Comparison of ENCODE assay signal across 1 cellular context in the genomic region with DNA sequence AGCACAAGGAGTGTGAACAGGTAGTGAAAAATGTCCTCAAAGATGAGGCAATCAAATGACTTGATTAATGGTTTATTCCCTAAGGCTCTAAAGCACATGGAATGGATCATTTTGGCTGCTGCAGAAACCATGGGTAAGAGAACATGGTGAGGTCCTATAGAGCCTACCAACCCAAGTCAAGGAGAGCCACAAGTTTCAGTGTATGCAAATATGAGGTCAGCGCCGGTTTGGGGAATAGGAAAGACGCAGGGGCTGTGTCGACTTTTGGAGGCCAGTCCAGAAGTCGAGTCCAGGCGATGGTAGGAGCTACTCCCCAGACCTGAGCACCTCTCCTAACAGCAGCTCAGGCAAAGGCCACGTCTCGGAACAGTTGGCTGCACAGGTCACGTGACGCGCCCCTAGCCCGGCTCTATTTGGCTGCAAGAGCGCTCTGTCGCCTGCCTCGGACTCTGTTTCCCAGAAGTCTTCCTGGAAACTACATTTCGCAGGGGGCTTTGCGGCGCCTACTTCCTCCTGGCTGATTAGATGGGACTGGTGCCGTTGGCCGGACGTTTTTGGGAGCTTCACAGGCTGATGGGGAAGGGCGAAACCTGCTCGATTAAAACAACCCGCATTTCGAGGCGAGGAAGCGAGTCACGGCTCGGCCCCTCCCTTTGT.
TF ChIP-seq lines count a peak whose summit lies in the region.

No MANE protein-coding gene starts in this region.

TF ChIP-seq in K562, 482 proteins besides CTCF, POLR2A, EP300 and RAD21 (continued from another document):
- TF ChIP-seq SIX5 (IDR thresholded peaks at IDR 0.05; ENCODE audit: borderline replicate concordance in 1 of 2, insufficient read depth in 1 of 2, low read depth in 1 of 2, low read length in 2 of 2), result peak; percentile 51 to 53; a peak in 3 of 4 replicates
- TF ChIP-seq CBFA2T3 (IDR thresholded peaks at IDR 0.05), result no peak
- TF ChIP-seq, protein P1, sequence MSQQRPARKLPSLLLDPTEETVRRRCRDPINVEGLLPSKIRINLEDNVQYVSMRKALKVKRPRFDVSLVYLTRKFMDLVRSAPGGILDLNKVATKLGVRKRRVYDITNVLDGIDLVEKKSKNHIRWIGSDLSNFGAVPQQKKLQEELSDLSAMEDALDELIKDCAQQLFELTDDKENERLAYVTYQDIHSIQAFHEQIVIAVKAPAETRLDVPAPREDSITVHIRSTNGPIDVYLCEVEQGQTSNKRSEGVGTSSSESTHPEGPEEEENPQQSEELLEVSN (IDR thresholded peaks at IDR 0.05; ENCODE audit: borderline replicate concordance in 1 of 2, extremely low read depth in 1 of 2, insufficient read depth in 1 of 2, insufficient read length in 1 of 2, low read depth in 1 of 2, low read length in 1 of 2, poor library complexity in 1 of 2, severe bottlenecking in 1 of 2), result peak; percentile 18 to 63
- TF ChIP-seq ZNF717 (CRISPR knock-in tag; IDR thresholded peaks at IDR 0.05), result no peak
- no peak for TF ChIP-seq HDGF (IDR thresholded peaks at IDR 0.05)
- TF ChIP-seq ZKSCAN3 (CRISPR knock-in tag; IDR thresholded peaks at IDR 0.05), result no peak
- TF ChIP-seq KLF1 (tag; IDR thresholded peaks at IDR 0.05), result no peak
- TF ChIP-seq BRF1 (IDR thresholded peaks at IDR 0.05; ENCODE audit: borderline replicate concordance, extremely low read depth, insufficient read length), result no peak
- TF ChIP-seq FOXJ2 (tag; IDR thresholded peaks at IDR 0.05), result peak; percentile 13; the same call in 1 of the 2 replicates
- TF ChIP-seq MEIS2 (IDR thresholded peaks at IDR 0.05; ENCODE audit: partially characterized antibody), result no peak
- TF ChIP-seq L3MBTL2 (IDR thresholded peaks at IDR 0.05), result peak; percentile 29; the same call in 1 of the 2 replicates
- TF ChIP-seq ZNF668 (CRISPR knock-in tag; IDR thresholded peaks at IDR 0.05), result no peak; the same call in 1 of the 2 replicates
- no peak for TF ChIP-seq DPF2 (IDR thresholded peaks at IDR 0.05)
- no peak for TF ChIP-seq ZNF444 (CRISPR knock-in tag; IDR thresholded peaks at IDR 0.05)
- TF ChIP-seq, protein P2, sequence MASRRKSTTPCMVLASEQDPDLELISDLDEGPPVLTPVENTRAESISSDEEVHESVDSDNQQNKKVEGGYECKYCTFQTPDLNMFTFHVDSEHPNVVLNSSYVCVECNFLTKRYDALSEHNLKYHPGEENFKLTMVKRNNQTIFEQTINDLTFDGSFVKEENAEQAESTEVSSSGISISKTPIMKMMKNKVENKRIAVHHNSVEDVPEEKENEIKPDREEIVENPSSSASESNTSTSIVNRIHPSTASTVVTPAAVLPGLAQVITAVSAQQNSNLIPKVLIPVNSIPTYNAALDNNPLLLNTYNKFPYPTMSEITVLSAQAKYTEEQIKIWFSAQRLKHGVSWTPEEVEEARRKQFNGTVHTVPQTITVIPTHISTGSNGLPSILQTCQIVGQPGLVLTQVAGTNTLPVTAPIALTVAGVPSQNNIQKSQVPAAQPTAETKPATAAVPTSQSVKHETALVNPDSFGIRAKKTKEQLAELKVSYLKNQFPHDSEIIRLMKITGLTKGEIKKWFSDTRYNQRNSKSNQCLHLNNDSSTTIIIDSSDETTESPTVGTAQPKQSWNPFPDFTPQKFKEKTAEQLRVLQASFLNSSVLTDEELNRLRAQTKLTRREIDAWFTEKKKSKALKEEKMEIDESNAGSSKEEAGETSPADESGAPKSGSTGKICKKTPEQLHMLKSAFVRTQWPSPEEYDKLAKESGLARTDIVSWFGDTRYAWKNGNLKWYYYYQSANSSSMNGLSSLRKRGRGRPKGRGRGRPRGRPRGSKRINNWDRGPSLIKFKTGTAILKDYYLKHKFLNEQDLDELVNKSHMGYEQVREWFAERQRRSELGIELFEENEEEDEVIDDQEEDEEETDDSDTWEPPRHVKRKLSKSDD (conservative IDR thresholded peaks at IDR 0.05; ENCODE audit: low read length), result no peak
- no peak for TF ChIP-seq HDAC8 (tag; IDR thresholded peaks at IDR 0.05)
- no peak; the same call in 1 of the 2 replicates for TF ChIP-seq NR2C1 (IDR thresholded peaks at IDR 0.05)
- 0 out of 2 replicates have a peak, but pooled peaks have one; percentile 37 for TF ChIP-seq NR2C1 (tag; IDR thresholded peaks at IDR 0.05)
- peak; percentile 28; the same call in 1 of the 2 replicates for TF ChIP-seq CXXC5 (CRISPR knock-in tag; IDR thresholded peaks at IDR 0.05)
- TF ChIP-seq PCBP2 (IDR thresholded peaks at IDR 0.05; ENCODE audit: low read depth, low read length, poor library complexity, severe bottlenecking), result no peak
- TF ChIP-seq, protein P3, sequence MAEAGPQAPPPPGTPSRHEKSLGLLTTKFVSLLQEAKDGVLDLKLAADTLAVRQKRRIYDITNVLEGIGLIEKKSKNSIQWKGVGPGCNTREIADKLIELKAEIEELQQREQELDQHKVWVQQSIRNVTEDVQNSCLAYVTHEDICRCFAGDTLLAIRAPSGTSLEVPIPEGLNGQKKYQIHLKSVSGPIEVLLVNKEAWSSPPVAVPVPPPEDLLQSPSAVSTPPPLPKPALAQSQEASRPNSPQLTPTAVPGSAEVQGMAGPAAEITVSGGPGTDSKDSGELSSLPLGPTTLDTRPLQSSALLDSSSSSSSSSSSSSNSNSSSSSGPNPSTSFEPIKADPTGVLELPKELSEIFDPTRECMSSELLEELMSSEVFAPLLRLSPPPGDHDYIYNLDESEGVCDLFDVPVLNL (CRISPR knock-in tag; IDR thresholded peaks at IDR 0.05; ENCODE audit: low read depth), result no peak
- no peak for TF ChIP-seq NCOA6 (IDR thresholded peaks at IDR 0.05)
- TF ChIP-seq RFX1 (IDR thresholded peaks at IDR 0.05), result no peak
- peak; percentile 29 for TF ChIP-seq POLR2B (IDR thresholded peaks at IDR 0.05; ENCODE audit: low read depth, partially characterized antibody)
- TF ChIP-seq ZNF212 (CRISPR knock-in tag; IDR thresholded peaks at IDR 0.05), result no peak
- TF ChIP-seq TCFL5 (CRISPR knock-in tag; conservative IDR thresholded peaks at IDR 0.05), result no peak
- TF ChIP-seq, protein P4, sequence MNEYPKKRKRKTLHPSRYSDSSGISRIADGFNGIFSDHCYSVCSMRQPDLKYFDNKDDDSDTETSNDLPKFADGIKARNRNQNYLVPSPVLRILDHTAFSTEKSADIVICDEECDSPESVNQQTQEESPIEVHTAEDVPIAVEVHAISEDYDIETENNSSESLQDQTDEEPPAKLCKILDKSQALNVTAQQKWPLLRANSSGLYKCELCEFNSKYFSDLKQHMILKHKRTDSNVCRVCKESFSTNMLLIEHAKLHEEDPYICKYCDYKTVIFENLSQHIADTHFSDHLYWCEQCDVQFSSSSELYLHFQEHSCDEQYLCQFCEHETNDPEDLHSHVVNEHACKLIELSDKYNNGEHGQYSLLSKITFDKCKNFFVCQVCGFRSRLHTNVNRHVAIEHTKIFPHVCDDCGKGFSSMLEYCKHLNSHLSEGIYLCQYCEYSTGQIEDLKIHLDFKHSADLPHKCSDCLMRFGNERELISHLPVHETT (CRISPR knock-in tag; conservative IDR thresholded peaks at IDR 0.05 in 1 of 2, IDR thresholded peaks at IDR 0.05 in 1 of 2), result no peak; a peak in 1 of 4 replicates
- peak; percentile 23 for TF ChIP-seq KDM5B (IDR thresholded peaks at IDR 0.05; ENCODE audit: insufficient replicate concordance, low read depth, low read length)
